In genomic region chr13:113544896-113545295, GRCh38 we compare ENCODE assay signal across 17 cellular contexts. TPM values are rescaled to one million over a fixed set of nuclear protein-coding genes. Genes with fewer than 3 reads are reported as not detected.
A peak's percentile ranks its signal among the peaks of the same experiment; 100 is the strongest.
DNase-seq lines count a peak whose midpoint lies in the region; ATAC-seq and TF ChIP-seq lines count a peak whose summit lies in the region.
"Had no signal": no experiment of that assay in that cellular context is flagged by ENCODE, and none has a peak within 500 bp of the region (broad histone marks: within the 10 kb centered on the region; RNA-seq: fewer than 3 reads in every experiment).

No MANE protein-coding gene starts in this region.

- peak overlapping the region in 2 of 3 experiments; percentile 78 to 80 for H3K4me3 Mint-ChIP-seq in nephron
- no peak overlapping the region for H3K4me3 Mint-ChIP-seq in type B pancreatic cell
- H3K4me3 Mint-ChIP-seq in activated T-cell treated with anti-CD3 and anti-CD28 coated beads, Interleukin-2, amount 50 U/mL, for 4 hours: no peak overlapping the region
- H3K4me3 Mint-ChIP-seq: activated CD4-positive, alpha-beta T cell treated with anti-CD3 and anti-CD28 coated beads, Interleukin-2, amount 10 ng/mL, durations not matched to agents 24 days and 14 days; dendritic cell treated with granulocyte-macrophage colony-stimulating factor and Interleukin-4, amounts not matched to agents 40 ng/mL and 50 ng/mL, for 4 days; natural killer cell; stimulated activated naive CD8-positive, alpha-beta T cell treated with anti-CD3 and anti-CD28 coated beads, Interleukin-15, Interleukin-2, amounts not matched to agents 100 ng/mL and 50 ng/mL, for 24 hours had no signal

- H3K36me3 Mint-ChIP-seq in nephron (ENCODE audit: low read depth) (peaks cover 44% of the 10 kb centered on the region), type B pancreatic cell (peaks cover 24% of the 10 kb centered on the region)
- peaks cover 17% of the 10 kb centered on the region for H3K36me3 Mint-ChIP-seq in activated T-cell treated with anti-CD3 and anti-CD28 coated beads, Interleukin-2, amount 50 U/mL, for 4 hours (ENCODE audit: insufficient read depth)
- H3K36me3 Mint-ChIP-seq: natural killer cell had no signal

- TF ChIP-seq CTCF in nephron (IDR thresholded peaks at IDR 0.05; ENCODE audit: unreplicated experiment in 3 of 3): no peak
- TF ChIP-seq CTCF in type B pancreatic cell (conservative IDR thresholded peaks at IDR 0.05): no peak

- H3K4me1 Mint-ChIP-seq in nephron: peaks cover 60% of the 10 kb centered on the region
- peaks cover 38% of the 10 kb centered on the region for H3K4me1 Mint-ChIP-seq in type B pancreatic cell (ENCODE audit: unreplicated experiment)
- H3K4me1 Mint-ChIP-seq in activated T-cell treated with anti-CD3 and anti-CD28 coated beads, Interleukin-2, amount 50 U/mL, for 4 hours (ENCODE audit: low read depth): peaks cover 5% of the 10 kb centered on the region
- H3K4me1 Mint-ChIP-seq: activated CD4-positive, alpha-beta T cell treated with anti-CD3 and anti-CD28 coated beads, Interleukin-2, amount 10 ng/mL, durations not matched to agents 24 days and 14 days had no signal

- H3K27ac Mint-ChIP-seq in nephron: peak overlapping the region; percentile 96 to 99 (median 99)
- peak overlapping the region; percentile 79 for H3K27ac Mint-ChIP-seq in type B pancreatic cell
- H3K27ac Mint-ChIP-seq: activated CD4-positive, alpha-beta T cell treated with anti-CD3 and anti-CD28 coated beads, Interleukin-2, amount 10 ng/mL, durations not matched to agents 24 days and 14 days; activated T-helper 2 cell treated with anti-CD3 and anti-CD28 coated beads, Interferon-gamma antibody, Interleukin-2, Interleukin-4, amounts not matched to agents 10 μg/mL and 5 μg/mL and 100 μg/mL, durations not matched to agents 14 hours and 24 hours and 36 hours; dendritic cell treated with granulocyte-macrophage colony-stimulating factor and Interleukin-4, amounts not matched to agents 40 ng/mL and 50 ng/mL, for 4 days; natural killer cell; stimulated activated naive CD8-positive, alpha-beta T cell treated with anti-CD3 and anti-CD28 coated beads, Interleukin-15, Interleukin-2, amounts not matched to agents 100 ng/mL and 50 ng/mL, for 24 hours had no signal

- H3K9me3 Mint-ChIP-seq in nephron: peaks cover 15% of the 10 kb centered on the region
- peaks cover 8% of the 10 kb centered on the region for H3K9me3 Mint-ChIP-seq in type B pancreatic cell
- peaks cover 4% of the 10 kb centered on the region for H3K9me3 Mint-ChIP-seq in activated T-cell treated with anti-CD3 and anti-CD28 coated beads, Interleukin-2, amount 50 U/mL, for 4 hours
- H3K9me3 Mint-ChIP-seq: activated CD4-positive, alpha-beta T cell treated with anti-CD3 and anti-CD28 coated beads, Interleukin-2, amount 10 ng/mL, durations not matched to agents 24 days and 14 days; activated T-helper 2 cell treated with anti-CD3 and anti-CD28 coated beads, Interferon-gamma antibody, Interleukin-2, Interleukin-4, amounts not matched to agents 10 μg/mL and 5 μg/mL and 100 μg/mL, durations not matched to agents 14 hours and 24 hours and 36 hours had no signal

- H3K27me3 Mint-ChIP-seq in nephron (ENCODE audit: low read depth) (no peaks in the 10 kb centered on the region), type B pancreatic cell (no peaks in the 10 kb centered on the region)
- H3K27me3 Mint-ChIP-seq in activated T-cell treated with anti-CD3 and anti-CD28 coated beads, Interleukin-2, amount 50 U/mL, for 4 hours (ENCODE audit: low read depth): no peaks in the 10 kb centered on the region
- H3K27me3 Mint-ChIP-seq: activated CD4-positive, alpha-beta T cell treated with anti-CD3 and anti-CD28 coated beads, Interleukin-2, amount 10 ng/mL, durations not matched to agents 24 days and 14 days; dendritic cell treated with granulocyte-macrophage colony-stimulating factor and Interleukin-4, amounts not matched to agents 40 ng/mL and 50 ng/mL, for 4 days; stimulated activated naive CD8-positive, alpha-beta T cell treated with anti-CD3 and anti-CD28 coated beads, Interleukin-15, Interleukin-2, amounts not matched to agents 100 ng/mL and 50 ng/mL, for 24 hours had no signal

- ATAC-seq in activated T-cell treated with anti-CD3 and anti-CD28 coated beads, Interleukin-2, amount 50 U/mL, for 4 hours: no peak
- ATAC-seq: natural killer cell had no signal

- peak; percentile 49 for DNase-seq in activated effector memory CD4-positive, alpha-beta T cell treated with anti-CD3 and anti-CD28 coated beads, Interleukin-2, amount 50 U/mL, for 16 hours
- no peak for DNase-seq in activated effector memory CD4-positive, alpha-beta T cell treated with Interleukin-2 at 50 U/mL for 16 hours
- DNase-seq in ecto neural progenitor cell (ENCODE audit: low spot score) (peak; percentile 46), type B pancreatic cell (ENCODE audit: extremely low spot score, unreplicated experiment) (peak; percentile 64), GM19240 (ENCODE audit: insufficient read length, low spot score) (no peak), mucosa of gallbladder (ENCODE audit: low spot score) (no peak)
- no peak for DNase-seq in activated T-cell treated with anti-CD3 and anti-CD28 coated beads, Interleukin-2, amount 50 U/mL, for 4 hours
- DNase-seq: activated CD4-positive, alpha-beta T cell treated with anti-CD3 and anti-CD28 coated beads, Interleukin-2, amount 10 ng/mL, durations not matched to agents 24 days and 14 days; natural killer cell; NCI-H1436; SHP77 treated with DMSO at 0.1 percent for 48 hours; stimulated activated CD4-positive, alpha-beta T cell treated with anti-CD3 and anti-CD28 coated beads, Interleukin-4, amount 100 ng/mL, for 1 hour; T-helper 1 cell had no signal

RNA-seq across cellular contexts. Expression of gene TFDP1, which starts 39.7 kb away (rescaled TPM):
- 78.4 and 78.8 TPM in 2 replicates for total RNA-seq in type B pancreatic cell (ENCODE audit: low replicate concordance)
- 53.4 TPM for total RNA-seq in mucosa of gallbladder
- total RNA-seq in activated T-cell treated with anti-CD3 and anti-CD28 coated beads, Interleukin-2, amount 50 U/mL, for 4 hours: 100 to 1,000 TPM; 147 to 200 (median 172) TPM

RNA-seq across cellular contexts. Expression of gene DCUN1D2, which starts 54.4 kb away (rescaled TPM):
- 17.2 and 29.2 TPM in 2 replicates for total RNA-seq in type B pancreatic cell (ENCODE audit: low replicate concordance)
- 16.0 TPM for total RNA-seq in mucosa of gallbladder
- 10 to 100 TPM; 11.1 to 13.7 (median 12.4) TPM for total RNA-seq in activated T-cell treated with anti-CD3 and anti-CD28 coated beads, Interleukin-2, amount 50 U/mL, for 4 hours

Comparison
In these comparisons a context has a peak if more than half of its experiments do, and no peak if none do; other contexts are left out.
1. DNase-seq: peak in activated effector memory CD4-positive, alpha-beta T cell treated with anti-CD3 and anti-CD28 coated beads, Interleukin-2, amount 50 U/mL, for 16 hours (single experiment), ecto neural progenitor cell (single experiment) and type B pancreatic cell (single experiment); none in activated effector memory CD4-positive, alpha-beta T cell treated with Interleukin-2 at 50 U/mL for 16 hours (single experiment), GM19240 (single experiment), mucosa of gallbladder (single experiment) and activated T-cell treated with anti-CD3 and anti-CD28 coated beads, Interleukin-2, amount 50 U/mL, for 4 hours (single experiment).
2. H3K4me3 Mint-ChIP-seq: peak in nephron (2 of 3); none in type B pancreatic cell (single experiment) and activated T-cell treated with anti-CD3 and anti-CD28 coated beads, Interleukin-2, amount 50 U/mL, for 4 hours (single experiment).